Comparison of ENCODE assay signal across 1 cellular context in genomic region chr6:307065-307814, GRCh38.
TF ChIP-seq lines count a peak whose summit lies in the region.

No MANE protein-coding gene starts in this region.

TF ChIP-seq in endothelial cell of umbilical vein, 7 proteins besides CTCF, POLR2A, EP300 and RAD21 (continued from another document):
- TF ChIP-seq MAX (IDR thresholded peaks at IDR 0.05; ENCODE audit: insufficient read depth, insufficient read length), result no peak
